In genomic region chr14:100409016-100409385, GRCh38 we compare ENCODE assay signal across 2 cellular contexts.
TF ChIP-seq lines count a peak whose summit lies in the region.

No MANE protein-coding gene starts in this region.

TF ChIP-seq in HCT116, 20 proteins besides CTCF, POLR2A, EP300 and RAD21:
- TF ChIP-seq SP1 (IDR thresholded peaks at IDR 0.05; ENCODE audit: low read depth) = no peak
- TF ChIP-seq FOSL1 (IDR thresholded peaks at IDR 0.05; ENCODE audit: low read depth) = no peak
- no peak for TF ChIP-seq SRF (IDR thresholded peaks at IDR 0.05; ENCODE audit: low read depth)
- TF ChIP-seq TCF7L2 (IDR thresholded peaks at IDR 0.05; ENCODE audit: borderline replicate concordance, extremely low read depth, insufficient read depth, insufficient read length) = no peak
- TF ChIP-seq POLR2AphosphoS5 (IDR thresholded peaks at IDR 0.05; ENCODE audit: low read depth, low read length) = no peak
- no peak for TF ChIP-seq JUND (IDR thresholded peaks at IDR 0.05)
- no peak for TF ChIP-seq ZNF274 (IDR thresholded peaks at IDR 0.05; ENCODE audit: low read depth, low read length)
- TF ChIP-seq MAX (IDR thresholded peaks at IDR 0.05) = no peak
- TF ChIP-seq EZH2 (IDR thresholded peaks at IDR 0.05) = no peak
- no peak for TF ChIP-seq CBX3 (IDR thresholded peaks at IDR 0.05; ENCODE audit: low read depth)
- no peak for TF ChIP-seq ELF1 (IDR thresholded peaks at IDR 0.05; ENCODE audit: borderline replicate concordance, low read depth)
- no peak for TF ChIP-seq SIN3A (IDR thresholded peaks at IDR 0.05; ENCODE audit: low read depth)
- TF ChIP-seq EGR1 (IDR thresholded peaks at IDR 0.05; ENCODE audit: low read depth) = no peak
- no peak for TF ChIP-seq REST (IDR thresholded peaks at IDR 0.05; ENCODE audit: low read depth)
TF ChIP-seq in HCT116: peak in this region for 0.

TF ChIP-seq in K562, 482 proteins besides CTCF, POLR2A, EP300 and RAD21:
- TF ChIP-seq KAT2B (IDR thresholded peaks at IDR 0.05; ENCODE audit: low read depth, low read length) (no peak), PHF21A (IDR thresholded peaks at IDR 0.05; ENCODE audit: borderline replicate concordance, low read depth) (no peak), FOSL1 (tag; conservative IDR thresholded peaks at IDR 0.05) (no peak), MEIS2 (IDR thresholded peaks at IDR 0.05; ENCODE audit: partially characterized antibody) (no peak), ZNF23 (CRISPR knock-in tag; IDR thresholded peaks at IDR 0.05) (no peak), ZNF785 (CRISPR knock-in tag; IDR thresholded peaks at IDR 0.05) (no peak), ARID3B (CRISPR knock-in tag; IDR thresholded peaks at IDR 0.05; ENCODE audit: borderline replicate concordance) (no peak), ZC3H4 (CRISPR knock-in tag; IDR thresholded peaks at IDR 0.05; ENCODE audit: borderline replicate concordance) (no peak)
- TF ChIP-seq, protein P1, sequence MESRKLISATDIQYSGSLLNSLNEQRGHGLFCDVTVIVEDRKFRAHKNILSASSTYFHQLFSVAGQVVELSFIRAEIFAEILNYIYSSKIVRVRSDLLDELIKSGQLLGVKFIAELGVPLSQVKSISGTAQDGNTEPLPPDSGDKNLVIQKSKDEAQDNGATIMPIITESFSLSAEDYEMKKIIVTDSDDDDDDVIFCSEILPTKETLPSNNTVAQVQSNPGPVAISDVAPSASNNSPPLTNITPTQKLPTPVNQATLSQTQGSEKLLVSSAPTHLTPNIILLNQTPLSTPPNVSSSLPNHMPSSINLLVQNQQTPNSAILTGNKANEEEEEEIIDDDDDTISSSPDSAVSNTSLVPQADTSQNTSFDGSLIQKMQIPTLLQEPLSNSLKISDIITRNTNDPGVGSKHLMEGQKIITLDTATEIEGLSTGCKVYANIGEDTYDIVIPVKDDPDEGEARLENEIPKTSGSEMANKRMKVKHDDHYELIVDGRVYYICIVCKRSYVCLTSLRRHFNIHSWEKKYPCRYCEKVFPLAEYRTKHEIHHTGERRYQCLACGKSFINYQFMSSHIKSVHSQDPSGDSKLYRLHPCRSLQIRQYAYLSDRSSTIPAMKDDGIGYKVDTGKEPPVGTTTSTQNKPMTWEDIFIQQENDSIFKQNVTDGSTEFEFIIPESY (CRISPR knock-in tag; IDR thresholded peaks at IDR 0.05) = no peak
- TF ChIP-seq, protein P2, sequence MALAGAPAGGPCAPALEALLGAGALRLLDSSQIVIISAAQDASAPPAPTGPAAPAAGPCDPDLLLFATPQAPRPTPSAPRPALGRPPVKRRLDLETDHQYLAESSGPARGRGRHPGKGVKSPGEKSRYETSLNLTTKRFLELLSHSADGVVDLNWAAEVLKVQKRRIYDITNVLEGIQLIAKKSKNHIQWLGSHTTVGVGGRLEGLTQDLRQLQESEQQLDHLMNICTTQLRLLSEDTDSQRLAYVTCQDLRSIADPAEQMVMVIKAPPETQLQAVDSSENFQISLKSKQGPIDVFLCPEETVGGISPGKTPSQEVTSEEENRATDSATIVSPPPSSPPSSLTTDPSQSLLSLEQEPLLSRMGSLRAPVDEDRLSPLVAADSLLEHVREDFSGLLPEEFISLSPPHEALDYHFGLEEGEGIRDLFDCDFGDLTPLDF (CRISPR knock-in tag; IDR thresholded peaks at IDR 0.05) = no peak
